Comparison of ENCODE assay signal across 2 cellular contexts in the genomic region with DNA sequence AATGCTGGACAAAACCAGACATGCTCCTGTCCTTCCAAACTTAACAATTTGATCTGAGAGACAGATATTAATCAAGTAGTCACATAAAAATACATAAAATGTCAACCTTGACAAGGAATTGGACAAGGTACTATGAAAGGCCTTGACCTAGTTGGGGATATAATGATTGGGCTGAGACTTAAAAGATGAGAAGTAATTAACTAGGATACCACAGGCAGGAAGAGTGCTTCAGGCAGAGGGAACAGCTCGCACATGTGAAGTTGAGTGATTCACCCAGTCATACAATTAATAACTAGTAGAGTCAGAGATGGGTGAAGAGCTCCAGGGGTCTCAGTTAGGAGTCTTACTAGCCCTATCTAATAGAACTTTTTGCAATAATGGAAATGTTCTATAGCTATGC.
TF ChIP-seq lines count a peak whose summit lies in the region.

No MANE protein-coding gene starts in this region.

TF ChIP-seq in A549, 52 proteins besides CTCF, POLR2A, EP300 and RAD21:
- TF ChIP-seq CBX8 (IDR thresholded peaks at IDR 0.05) (no peak), ZSCAN20 (CRISPR knock-in tag; IDR thresholded peaks at IDR 0.05) (no peak), TFCP2L1 (CRISPR knock-in tag; IDR thresholded peaks at IDR 0.05) (no peak)
TF ChIP-seq in A549: peak in this region for 0.

TF ChIP-seq in IMR-90, 13 proteins besides CTCF, POLR2A, EP300 and RAD21:
- TF ChIP-seq SMC3 (IDR thresholded peaks at IDR 0.05; ENCODE audit: low read depth, low read length) (no peak), NFE2L2 (IDR thresholded peaks at IDR 0.05; ENCODE audit: low read depth, low read length) (no peak), BHLHE40 (IDR thresholded peaks at IDR 0.05; ENCODE audit: low read depth, low read length) (no peak), MAFK (IDR thresholded peaks at IDR 0.05; ENCODE audit: low read depth, low read length) (no peak), RFX5 (IDR thresholded peaks at IDR 0.05; ENCODE audit: low read depth, low read length) (no peak)
- TF ChIP-seq, protein P1, sequence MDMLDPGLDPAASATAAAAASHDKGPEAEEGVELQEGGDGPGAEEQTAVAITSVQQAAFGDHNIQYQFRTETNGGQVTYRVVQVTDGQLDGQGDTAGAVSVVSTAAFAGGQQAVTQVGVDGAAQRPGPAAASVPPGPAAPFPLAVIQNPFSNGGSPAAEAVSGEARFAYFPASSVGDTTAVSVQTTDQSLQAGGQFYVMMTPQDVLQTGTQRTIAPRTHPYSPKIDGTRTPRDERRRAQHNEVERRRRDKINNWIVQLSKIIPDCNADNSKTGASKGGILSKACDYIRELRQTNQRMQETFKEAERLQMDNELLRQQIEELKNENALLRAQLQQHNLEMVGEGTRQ (IDR thresholded peaks at IDR 0.05; ENCODE audit: low read depth, low read length): no peak
- TF ChIP-seq, protein P2, sequence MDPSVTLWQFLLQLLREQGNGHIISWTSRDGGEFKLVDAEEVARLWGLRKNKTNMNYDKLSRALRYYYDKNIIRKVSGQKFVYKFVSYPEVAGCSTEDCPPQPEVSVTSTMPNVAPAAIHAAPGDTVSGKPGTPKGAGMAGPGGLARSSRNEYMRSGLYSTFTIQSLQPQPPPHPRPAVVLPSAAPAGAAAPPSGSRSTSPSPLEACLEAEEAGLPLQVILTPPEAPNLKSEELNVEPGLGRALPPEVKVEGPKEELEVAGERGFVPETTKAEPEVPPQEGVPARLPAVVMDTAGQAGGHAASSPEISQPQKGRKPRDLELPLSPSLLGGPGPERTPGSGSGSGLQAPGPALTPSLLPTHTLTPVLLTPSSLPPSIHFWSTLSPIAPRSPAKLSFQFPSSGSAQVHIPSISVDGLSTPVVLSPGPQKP (IDR thresholded peaks at IDR 0.05; ENCODE audit: borderline replicate concordance, low read depth, low read length): no peak
